In genomic region chr1:87121732-87122163, GRCh38 we compare ENCODE assay signal across 21 cellular contexts.
"Had no signal": no experiment of that assay in that cellular context is flagged by ENCODE, and none has a peak within 500 bp of the region (broad histone marks: within the 10 kb centered on the region; RNA-seq: fewer than 3 reads in every experiment).

No MANE protein-coding gene starts in this region.

- H3K4me3 ChIP-seq: cardiac muscle cell, esophagus squamous epithelium, gastrocnemius medialis, heart right ventricle, lung, smooth muscle cell had no signal

- H3K4me1 Mint-ChIP-seq: activated naive CD8-positive, alpha-beta T cell treated with anti-CD3 and anti-CD28 coated beads, Interleukin-2, amount 10 ng/mL, durations not matched to agents 7 days and 5 days; immature natural killer cell; stimulated activated naive CD8-positive, alpha-beta T cell treated with anti-CD3 and anti-CD28 coated beads, Interleukin-15, amount 100 ng/mL, for 72 hours had no signal

- H3K36me3 Mint-ChIP-seq: activated CD4-positive, alpha-beta memory T cell treated with anti-CD3 and anti-CD28 coated beads for 36 hours; activated naive CD8-positive, alpha-beta T cell treated with anti-CD3 and anti-CD28 coated beads, Interleukin-2, amount 10 ng/mL, durations not matched to agents 7 days and 5 days; immature natural killer cell; mesothelial cell of epicardium; natural killer cell treated with Interleukin-12 subunit alpha and Interleukin-12 subunit beta and Interleukin-15 and Interleukin-18, amount 100 ng/mL, for 72 hours; type B pancreatic cell had no signal

- H3K27me3 ChIP-seq: cardiac muscle cell, esophagus squamous epithelium, gastrocnemius medialis, heart right ventricle had no signal

- H3K27ac ChIP-seq: cardiac muscle cell, esophagus squamous epithelium, gastrocnemius medialis, heart right ventricle had no signal

- H3K9me3 Mint-ChIP-seq: activated CD4-positive, alpha-beta memory T cell treated with anti-CD3 and anti-CD28 coated beads for 36 hours; activated naive CD8-positive, alpha-beta T cell treated with anti-CD3 and anti-CD28 coated beads, Interleukin-2, amount 10 ng/mL, durations not matched to agents 7 days and 5 days; immature natural killer cell; mesothelial cell of epicardium; natural killer cell treated with Interleukin-12 subunit alpha and Interleukin-12 subunit beta and Interleukin-15 and Interleukin-18, amount 100 ng/mL, for 72 hours; stimulated activated naive CD8-positive, alpha-beta T cell treated with anti-CD3 and anti-CD28 coated beads, Interleukin-15, amount 100 ng/mL, for 72 hours; T-helper 2 cell treated with Interferon-gamma antibody and Interleukin-4, amounts not matched to agents 5 μg/mL and 100 μg/mL, for 36 hours; type B pancreatic cell had no signal

- DNase-seq: activated CD4-positive, alpha-beta memory T cell treated with anti-CD3 and anti-CD28 coated beads for 36 hours; activated naive CD4-positive, alpha-beta T cell treated with Interleukin-2 at 50 U/mL for 16 hours; activated naive CD8-positive, alpha-beta T cell treated with anti-CD3 and anti-CD28 coated beads, Interleukin-2, amount 10 ng/mL, durations not matched to agents 7 days and 5 days; activated T-cell treated with anti-CD3 and anti-CD28 coated beads for 4 hours; amygdala; dermis blood vessel endothelial cell; effector memory CD4-positive, alpha-beta T cell; esophagus squamous epithelium; heart right ventricle; immature natural killer cell; occipital lobe; stimulated activated CD4-positive, alpha-beta T cell treated with anti-CD3 and anti-CD28 coated beads, Interleukin-4, amount 100 ng/mL, for 1 hour; stimulated activated naive CD8-positive, alpha-beta T cell treated with anti-CD3 and anti-CD28 coated beads, Interleukin-15, amount 100 ng/mL, for 72 hours had no signal

- H3K27ac Mint-ChIP-seq: activated CD4-positive, alpha-beta memory T cell treated with anti-CD3 and anti-CD28 coated beads for 36 hours; activated naive CD8-positive, alpha-beta T cell treated with anti-CD3 and anti-CD28 coated beads, Interleukin-2, amount 10 ng/mL, durations not matched to agents 7 days and 5 days; immature natural killer cell; mesothelial cell of epicardium; natural killer cell treated with Interleukin-12 subunit alpha and Interleukin-12 subunit beta and Interleukin-15 and Interleukin-18, amount 100 ng/mL, for 72 hours; stimulated activated naive CD8-positive, alpha-beta T cell treated with anti-CD3 and anti-CD28 coated beads, Interleukin-15, amount 100 ng/mL, for 72 hours; T-helper 2 cell treated with Interferon-gamma antibody and Interleukin-4, amounts not matched to agents 5 μg/mL and 100 μg/mL, for 36 hours; type B pancreatic cell had no signal

- H3K4me3 Mint-ChIP-seq: activated CD4-positive, alpha-beta memory T cell treated with anti-CD3 and anti-CD28 coated beads for 36 hours; activated naive CD8-positive, alpha-beta T cell treated with anti-CD3 and anti-CD28 coated beads, Interleukin-2, amount 10 ng/mL, durations not matched to agents 7 days and 5 days; immature natural killer cell; mesothelial cell of epicardium; natural killer cell treated with Interleukin-12 subunit alpha and Interleukin-12 subunit beta and Interleukin-15 and Interleukin-18, amount 100 ng/mL, for 72 hours; stimulated activated naive CD8-positive, alpha-beta T cell treated with anti-CD3 and anti-CD28 coated beads, Interleukin-15, amount 100 ng/mL, for 72 hours; T-helper 2 cell treated with Interferon-gamma antibody and Interleukin-4, amounts not matched to agents 5 μg/mL and 100 μg/mL, for 36 hours; type B pancreatic cell had no signal

- H3K4me1 ChIP-seq: esophagus squamous epithelium, gastrocnemius medialis, heart right ventricle had no signal

- ATAC-seq: gastrocnemius medialis; natural killer cell treated with Interleukin-12 subunit alpha and Interleukin-12 subunit beta and Interleukin-15 and Interleukin-18, amount 100 ng/mL, for 72 hours; stimulated activated naive CD8-positive, alpha-beta T cell treated with anti-CD3 and anti-CD28 coated beads, Interleukin-15, amount 100 ng/mL, for 72 hours had no signal

- H3K27me3 Mint-ChIP-seq: activated CD4-positive, alpha-beta memory T cell treated with anti-CD3 and anti-CD28 coated beads for 36 hours; activated naive CD8-positive, alpha-beta T cell treated with anti-CD3 and anti-CD28 coated beads, Interleukin-2, amount 10 ng/mL, durations not matched to agents 7 days and 5 days; type B pancreatic cell had no signal

- H3K36me3 ChIP-seq: cardiac muscle cell, esophagus squamous epithelium, gastrocnemius medialis, heart right ventricle had no signal

- H3K9me3 ChIP-seq: esophagus squamous epithelium, gastrocnemius medialis, heart right ventricle had no signal
